8 cellular contexts compared by ENCODE assay signal in the genomic region with DNA sequence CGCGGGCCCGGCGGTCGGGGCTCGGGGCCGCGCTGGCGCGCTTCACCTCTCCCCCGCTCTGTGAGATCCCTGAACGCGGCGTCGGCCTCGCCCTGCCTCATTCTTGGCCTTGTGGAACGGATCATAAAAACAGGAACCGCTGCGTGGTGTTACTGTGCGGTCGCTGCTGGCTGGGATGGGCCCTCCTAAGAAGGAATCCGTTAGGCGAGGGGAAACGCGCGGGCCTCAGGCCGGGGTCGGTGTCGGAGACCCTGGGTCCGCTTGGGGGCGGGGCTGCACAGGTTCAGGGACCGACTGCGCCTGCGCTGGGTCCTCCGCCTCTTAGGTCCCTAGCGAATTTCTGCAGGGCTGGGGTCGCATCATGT. TPM values are rescaled to one million over a fixed set of nuclear protein-coding genes. Genes with fewer than 3 reads are reported as not detected.
DNase-seq lines count a peak whose midpoint lies in the region; ATAC-seq lines count a peak whose summit lies in the region.

No MANE protein-coding gene starts in this region.

- CTCF ChIA-PET in activated CD4-positive, alpha-beta T cell treated with anti-CD3 and anti-CD28 coated beads for 36 hours (lab: Charles Lee), result interaction anchor here (0.6 kb wide), 1 partner anchor 14 kb away, joined by 3 read pairs; no protein-coding TSS in a partner anchor

- H3K27ac Mint-ChIP-seq in activated CD4-positive, alpha-beta T cell treated with anti-CD3 and anti-CD28 coated beads for 36 hours, result peak overlapping the region; percentile 78

- H3K9me3 Mint-ChIP-seq in activated CD4-positive, alpha-beta T cell treated with anti-CD3 and anti-CD28 coated beads for 36 hours (ENCODE audit: low read depth), result no peaks in the 10 kb centered on the region

- H3K36me3 Mint-ChIP-seq in activated CD4-positive, alpha-beta T cell treated with anti-CD3 and anti-CD28 coated beads for 36 hours (ENCODE audit: low read depth), result peaks cover 30% of the 10 kb centered on the region

- peaks cover 2% of the 10 kb centered on the region for H3K27me3 Mint-ChIP-seq in activated CD4-positive, alpha-beta T cell treated with anti-CD3 and anti-CD28 coated beads for 36 hours

- H3K4me3 Mint-ChIP-seq in activated CD4-positive, alpha-beta T cell treated with anti-CD3 and anti-CD28 coated beads for 36 hours, result peak overlapping the region; percentile 83

- POLR2A ChIA-PET in activated CD4-positive, alpha-beta T cell treated with anti-CD3 and anti-CD28 coated beads for 36 hours (lab: Charles Lee), result no interaction called here

- peak overlapping the region; percentile 81 for H3K27ac ChIP-seq in cingulate gyrus (ENCODE audit: low read depth, low read length)

- ATAC-seq in HG03060 (IDR thresholded peaks at IDR 0.05; ENCODE audit: low read depth, unreplicated experiment), result peak; percentile 0
- peak; percentile 43 for ATAC-seq in activated CD4-positive, alpha-beta T cell treated with anti-CD3 and anti-CD28 coated beads for 36 hours
- ATAC-seq in left colon, result peak; percentile 65

- DNase-seq in NK-92 treated with Interleukin-12 subunit alpha and Interleukin-12 subunit beta, amount 100 ng/mL, for 24 hours (lab: John Stamatoyannopoulos, UW), result peak; percentile 78
- no peak for DNase-seq in NK-92 (lab: John Stamatoyannopoulos, UW; ENCODE audit: unreplicated experiment)
- peak; percentile 82 for DNase-seq in NCI-H2227 (lab: John Stamatoyannopoulos, UW; ENCODE audit: unreplicated experiment)
- peak; percentile 87 for DNase-seq in activated CD4-positive, alpha-beta T cell treated with anti-CD3 and anti-CD28 coated beads for 36 hours
- DNase-seq in left colon, result peak; percentile 59 to 84
- DNase-seq in stimulated activated CD4-positive, alpha-beta T cell treated with anti-CD3 and anti-CD28 coated beads, Interleukin-1b, Interleukin-23, amount 100 ng/mL, for 48 hours, result peak; percentile 77

- H3K4me1 Mint-ChIP-seq in activated CD4-positive, alpha-beta T cell treated with anti-CD3 and anti-CD28 coated beads for 36 hours, result peaks cover 32% of the 10 kb centered on the region

- intact Hi-C loops in activated CD4-positive, alpha-beta T cell treated with anti-CD3 and anti-CD28 coated beads for 36 hours (cut with DNase I, micrococcal nuclease), result loop anchor here (1.0 to 10.0 kb wide), 10 partner anchors 108 to 1002 kb away; a partner anchor contains a TSS
- intact Hi-C loops in left colon (cut with DNase I, micrococcal nuclease), result loop anchor here in 1 of 2 donors (10.0 kb wide), 1 partner anchor 199 kb away; a partner anchor contains a TSS

RNA-seq across cellular contexts. Expression of a gene that starts 0.4 kb away (rescaled TPM):
- 10 to 100 TPM; 65.5 to 95.7 TPM for total RNA-seq in activated CD4-positive, alpha-beta T cell treated with anti-CD3 and anti-CD28 coated beads for 36 hours
- 10 to 100 TPM in 1 of 2 donors, 1 to 10 TPM in 1; 7.2 to 14.5 TPM for total RNA-seq in left colon

RNA-seq across cellular contexts. Expression of a gene that starts 5.2 kb away (rescaled TPM):
- 10 to 100 TPM; 27.4 to 29.8 TPM for total RNA-seq in activated CD4-positive, alpha-beta T cell treated with anti-CD3 and anti-CD28 coated beads for 36 hours
- 10 to 100 TPM; 53.0 to 61.4 TPM for total RNA-seq in left colon

RNA-seq across cellular contexts. Expression of a gene that starts 49.7 kb away (rescaled TPM):
- total RNA-seq in activated CD4-positive, alpha-beta T cell treated with anti-CD3 and anti-CD28 coated beads for 36 hours, result under 1 TPM; 0.14 to 0.19 TPM
- total RNA-seq in left colon, result 1 to 10 TPM; 1.2 TPM

Comparison
In these comparisons a context has a peak if more than half of its experiments do, and no peak if none do; other contexts are left out.
1. ATAC-seq: peak in every context shown above with its lines; median percentile 65 in left colon; 43 in activated CD4-positive, alpha-beta T cell treated with anti-CD3 and anti-CD28 coated beads for 36 hours; 0 in HG03060.
2. RNA of a gene that starts 0.4 kb away (total RNA-seq): 65.5 to 95.7 TPM in activated CD4-positive, alpha-beta T cell treated with anti-CD3 and anti-CD28 coated beads for 36 hours; 7.2 to 14.5 TPM in left colon; every median in the first group is over 4 times any median in the second.